27 cellular contexts compared by ENCODE assay signal in the genomic region with DNA sequence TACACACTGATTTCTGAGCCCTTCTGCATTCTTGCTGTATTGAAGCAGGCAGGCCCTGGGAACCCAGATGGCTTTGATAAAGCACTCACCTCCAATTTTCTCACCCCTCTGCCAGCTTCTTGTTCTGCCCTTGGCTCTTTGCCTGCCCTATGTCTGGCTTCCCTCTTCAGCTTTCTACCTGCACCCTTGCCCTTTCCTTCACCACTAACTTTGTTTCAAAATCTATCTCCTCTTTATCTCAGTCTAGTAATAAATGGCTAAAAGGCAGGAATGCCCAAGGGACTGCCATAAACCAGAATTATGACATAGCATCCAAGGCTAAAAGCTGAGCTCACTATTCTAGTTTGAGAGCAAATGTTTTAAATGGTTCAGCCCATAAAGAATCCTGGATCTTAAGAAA.
"Had no signal": no experiment of that assay in that cellular context is flagged by ENCODE, and none has a peak within 500 bp of the region (broad histone marks: within the 10 kb centered on the region; RNA-seq: fewer than 3 reads in every experiment).

No MANE protein-coding gene starts in this region.

- H3K27ac Mint-ChIP-seq: mesothelial cell of epicardium; natural killer cell treated with Interleukin-12 subunit alpha and Interleukin-12 subunit beta and Interleukin-15 and Interleukin-18, amount 100 ng/mL, for 72 hours; progenitor cell of endocrine pancreas; stimulated activated memory B cell treated with anti-CD40 and anti-IgM and Interleukin-4, amounts not matched to agents 10 μg/mL and 1 μg/mL and 100 μg/mL, for 72 hours had no signal

- H3K4me2 ChIP-seq: smooth muscle cell had no signal

- H3K9me3 ChIP-seq: left lung, mucosa of descending colon, neutrophil, right lobe of liver, testis, tibial artery, upper lobe of right lung, uterus had no signal

- H3K4me3 ChIP-seq: dorsolateral prefrontal cortex, left lung, mucosa of descending colon, right lobe of liver, smooth muscle cell, testis, tibial artery, upper lobe of right lung, uterus had no signal

- H2AFZ ChIP-seq: parathyroid adenoma had no signal

- H3K36me3 Mint-ChIP-seq: mesothelial cell of epicardium; naive B cell; natural killer cell treated with Interleukin-12 subunit alpha and Interleukin-12 subunit beta and Interleukin-15 and Interleukin-18, amount 100 ng/mL, for 72 hours had no signal

- H3K27me3 Mint-ChIP-seq: stimulated activated memory B cell treated with anti-CD40 and anti-IgM and Interleukin-4, amounts not matched to agents 10 μg/mL and 1 μg/mL and 100 μg/mL, for 72 hours had no signal

- H3K36me3 ChIP-seq: left lung, neutrophil, right lobe of liver, tibial artery, upper lobe of right lung, uterus had no signal

- H3K79me2 ChIP-seq: parathyroid adenoma had no signal

- FAIRE-seq: colon, frontal cortex, keratinocyte had no signal

- H3K27me3 ChIP-seq: left lung, neutrophil, right lobe of liver, testis, tibial artery, upper lobe of right lung, uterus had no signal

- H3K4me3 Mint-ChIP-seq: mesothelial cell of epicardium; naive B cell; natural killer cell treated with Interleukin-12 subunit alpha and Interleukin-12 subunit beta and Interleukin-15 and Interleukin-18, amount 100 ng/mL, for 72 hours; neural crest cell; stimulated activated memory B cell treated with anti-CD40 and anti-IgM and Interleukin-4, amounts not matched to agents 10 μg/mL and 1 μg/mL and 100 μg/mL, for 72 hours had no signal

- H3K27ac ChIP-seq: left lung, neutrophil, parathyroid adenoma, right lobe of liver, testis, tibial artery, upper lobe of right lung, uterus had no signal

- DNase-seq: dorsolateral prefrontal cortex; effector CD4-positive, alpha-beta T cell; left lung; mesenchymal stem cell; mucosa of descending colon; naive B cell; right lobe of liver; stimulated activated CD4-positive, alpha-beta T cell treated with anti-CD3 and anti-CD28 coated beads, Interleukin-12 subunit alpha, Interleukin-12 subunit beta, amount 100 ng/mL, for 4 hours; stimulated activated CD4-positive, alpha-beta T cell treated with anti-CD3 and anti-CD28 coated beads, Interleukin-1b, Interleukin-23, amount 100 ng/mL, for 48 hours; stimulated activated CD4-positive, alpha-beta T cell treated with anti-CD3 and anti-CD28 coated beads, Interleukin-4, amount 100 ng/mL, for 24 hours; stimulated activated naive CD8-positive, alpha-beta T cell treated with anti-CD3 and anti-CD28 coated beads, Interleukin-15, Interleukin-2, amounts not matched to agents 100 U/mL and 50 U/mL, for 24 hours; substantia nigra; testis; tibial artery; upper lobe of right lung; uterus had no signal

- H3K9me3 Mint-ChIP-seq: mesothelial cell of epicardium; naive B cell; natural killer cell treated with Interleukin-12 subunit alpha and Interleukin-12 subunit beta and Interleukin-15 and Interleukin-18, amount 100 ng/mL, for 72 hours; neural crest cell; stimulated activated memory B cell treated with anti-CD40 and anti-IgM and Interleukin-4, amounts not matched to agents 10 μg/mL and 1 μg/mL and 100 μg/mL, for 72 hours had no signal

- H3K4me1 ChIP-seq: left lung, parathyroid adenoma, right lobe of liver, testis, upper lobe of right lung, uterus had no signal
